In genomic region chr13:111319998-111320911, GRCh38 we compare ENCODE assay signal across 1 cellular context.
TF ChIP-seq lines count a peak whose summit lies in the region.

Gene TEX29, plus strand, starts transcription at chr13:111320642. Its CDS starts 249 bp downstream, at chr13:111320891.

TF ChIP-seq in IMR-90, 13 proteins besides CTCF, POLR2A, EP300 and RAD21:
- TF ChIP-seq USF2 (IDR thresholded peaks at IDR 0.05; ENCODE audit: low read depth, low read length) (no peak), MAFK (IDR thresholded peaks at IDR 0.05; ENCODE audit: low read depth, low read length) (no peak), ELK1 (IDR thresholded peaks at IDR 0.05; ENCODE audit: borderline replicate concordance, low read depth, low read length) (no peak)
